In genomic region chr4:107826427-107826980, GRCh38 we compare ENCODE assay signal across 11 cellular contexts. TPM values are rescaled to one million over a fixed set of nuclear protein-coding genes. Genes with fewer than 3 reads are reported as not detected.
DNase-seq lines count a peak whose midpoint lies in the region; TF ChIP-seq lines count a peak whose summit lies in the region.
"Had no signal": no experiment of that assay in that cellular context is flagged by ENCODE, and none has a peak within 500 bp of the region (broad histone marks: within the 10 kb centered on the region; RNA-seq: fewer than 3 reads in every experiment).

No MANE protein-coding gene starts in this region.

- no peak overlapping the region for H3K9ac ChIP-seq in OCI-LY3 (ENCODE audit: low read length)

- H3K4me3 ChIP-seq in AG10803 (ENCODE audit: low read length) (peak overlapping the region; percentile 80), OCI-LY3 (ENCODE audit: low read length) (no peak overlapping the region), fibroblast of mammary gland (ENCODE audit: control insufficient read depth, low read depth, low read length) (peak overlapping the region; percentile 96), ovary (peak overlapping the region; percentile 66), lower leg skin (ENCODE audit: low read depth, poor library complexity, severe bottlenecking) (no peak overlapping the region)

- no peaks in the 10 kb centered on the region for H3K4me1 ChIP-seq in OCI-LY3 (ENCODE audit: low read length)
- H3K4me1 ChIP-seq in ovary (ENCODE audit: insufficient read depth): peaks cover 1% of the 10 kb centered on the region

- no peaks in the 10 kb centered on the region for H3K36me3 ChIP-seq in OCI-LY3 (replicated peaks; ENCODE audit: low read depth, low read length)
- no peaks in the 10 kb centered on the region for H3K36me3 ChIP-seq in ovary

- no peaks in the 10 kb centered on the region for H3K79me2 ChIP-seq in OCI-LY3 (ENCODE audit: low read length)

- TF ChIP-seq POLR2A in ovary (IDR thresholded peaks at IDR 0.05) (no peak), lower leg skin (IDR thresholded peaks at IDR 0.05) (no peak)

- TF ChIP-seq CTCF in AG10803 (conservative IDR thresholded peaks at IDR 0.05; ENCODE audit: low read length) (no peak), OCI-LY3 (IDR thresholded peaks at IDR 0.05; ENCODE audit: low read depth, low read length) (no peak), fibroblast of mammary gland (conservative IDR thresholded peaks at IDR 0.05; ENCODE audit: control insufficient read depth, insufficient read depth, low read depth, low read length) (no peak), ovary (IDR thresholded peaks at IDR 0.05) (no peak), lower leg skin (IDR thresholded peaks at IDR 0.05) (no peak)

- H3K27ac ChIP-seq in OCI-LY3 (ENCODE audit: low read length): no peak overlapping the region
- no peak overlapping the region for H3K27ac ChIP-seq in ovary

- no peak for TF ChIP-seq EP300 in ovary (IDR thresholded peaks at IDR 0.05)

- H3K9me3 ChIP-seq in OCI-LY3 (ENCODE audit: insufficient read depth, low read length): no peaks in the 10 kb centered on the region
- no peaks in the 10 kb centered on the region for H3K9me3 ChIP-seq in ovary

- no peak for DNase-seq in AG10803 (ENCODE audit: low read depth)
- no peak for DNase-seq in fibroblast of mammary gland (ENCODE audit: low read depth)
- DNase-seq in ovary: no peak
- DNase-seq in T-helper 9 cell: no peak
- no peak for DNase-seq in activated T-cell treated with anti-CD3 and anti-CD28 coated beads, Interleukin-2, amount 50 U/mL, for 48 hours
- DNase-seq in posterior cingulate gyrus: no peak
- no peak for DNase-seq in lower leg skin (ENCODE audit: low spot score in 2 of 2)
- DNase-seq: activated T-cell treated with anti-CD3 and anti-CD28 coated beads, Interleukin-2, amount 50 U/mL, for 4 hours; dorsolateral prefrontal cortex; NCI-H2107 had no signal

- H3K27me3 ChIP-seq in OCI-LY3 (ENCODE audit: low read depth, low read length): no peaks in the 10 kb centered on the region
- no peaks in the 10 kb centered on the region for H3K27me3 ChIP-seq in ovary
- H3K27me3 ChIP-seq: dorsolateral prefrontal cortex had no signal

- 87 to 90% (median 89%) methylated on average over 5 of the region's 5 CpGs for WGBS in ovary, 3 donors
- WGBS in lower leg skin, 2 donors: 51 to 62% methylated on average over 5 of the region's 5 CpGs

- peak overlapping the region; percentile 20 for H3K4me2 ChIP-seq in OCI-LY3 (ENCODE audit: low read length)

- H2AFZ ChIP-seq in OCI-LY3 (ENCODE audit: low read depth, low read length): no peak overlapping the region

- intact Hi-C loops in ovary (cut with DNase I) (no loop called here), posterior cingulate gyrus (cut with DNase I) (no loop called here), lower leg skin (cut with DNase I; ENCODE audit: low total_unique reads) (no loop called here)

- H4K20me1 ChIP-seq in OCI-LY3 (ENCODE audit: insufficient read depth, low read length): no peaks in the 10 kb centered on the region

RNA-seq across cellular contexts. Expression of gene SGMS2, which starts 1.8 kb away (rescaled TPM):
- total RNA-seq in ovary (100 to 1,000 TPM in 1 of 7 donors, 10 to 100 TPM in 2, 1 to 10 TPM in 4; 2.0 to 156 (median 7.3) TPM), lower leg skin (10 to 100 TPM; 38.7 to 81.5 (median 55.9) TPM)
- 1 to 10 TPM; 1.2 to 6.9 TPM for polyA plus RNA-seq in ovary

Comparison
In these comparisons a context has a peak if more than half of its experiments do, and no peak if none do; other contexts are left out.
1. H3K4me3 ChIP-seq: peak in AG10803 (single experiment), fibroblast of mammary gland (single experiment) and ovary (single experiment); none in OCI-LY3 (single experiment) and lower leg skin (single experiment).